ENCODE assay signal across 8 cellular contexts in genomic region chr9:33391111-33391771, GRCh38. TPM values are rescaled to one million over a fixed set of nuclear protein-coding genes. Genes with fewer than 3 reads are reported as not detected.
DNase-seq lines count a peak whose midpoint lies in the region; TF ChIP-seq lines count a peak whose summit lies in the region.
"Not testable (repeated sequence)": the region's sequence is repeated elsewhere in the genome, so short reads cannot be mapped to it uniquely, and the experiment has no call there.

No MANE protein-coding gene starts in this region.

- TF ChIP-seq CTCF in BJ (IDR thresholded peaks at IDR 0.05; ENCODE audit: insufficient read depth, low read depth, low read length); HFF-Myc (IDR thresholded peaks at IDR 0.05; ENCODE audit: low read depth, low read length, missing control alignments): not testable (repeated sequence)

- POLR2A ChIA-PET in BJ (lab: Charles Lee), result not testable (repeated sequence)

- CTCF ChIA-PET in BJ (lab: Yijun Ruan, JAX), result interaction anchor here (0.6 to 2.5 kb wide), 4 partner anchors 14 to 76 kb away, joined by 3 to 11 read pairs (median 8); no protein-coding TSS in a partner anchor

- DNase-seq in BJ (ENCODE audit: low read depth) (peak; percentile 68), HFF-Myc (ENCODE audit: extremely low read depth, low read depth) (peak; percentile 92), NCI-H446 (lab: John Stamatoyannopoulos, UW) (peak; percentile 38 to 71), amniotic epithelial cell (ENCODE audit: low read depth) (peak; percentile 98), epidermal melanocyte (ENCODE audit: insufficient read length, low spot score) (peak; percentile 79), inferior parietal cortex (ENCODE audit: extremely low spot score) (peak; percentile 48), non-pigmented ciliary epithelial cell (ENCODE audit: low read depth) (peak; percentile 38), superior temporal gyrus (ENCODE audit: extremely low spot score) (peak; percentile 51)

- not testable (repeated sequence) for H3K27me3 ChIP-seq in BJ (ENCODE audit: control insufficient read depth, insufficient read depth, low read length)

- H3K4me3 ChIP-seq in BJ (ENCODE audit: low read depth, low read length); HFF-Myc (replicated peaks; ENCODE audit: low read depth, low read length): not testable (repeated sequence)

- not testable (repeated sequence) for H3K36me3 ChIP-seq in BJ (ENCODE audit: control insufficient read depth, insufficient read depth, low read length)

RNA-seq across cellular contexts. Expression of gene AQP7, which starts 11.1 kb away (rescaled TPM):
- not detected in 2 replicates for polyA plus RNA-seq in BJ (2011; rRNA removed)
- polyA minus RNA-seq in BJ (2011; rRNA and poly(A)+ RNA removed), result not detected in 2 replicates

RNA-seq across cellular contexts. Expression of gene AQP3, which starts 56.2 kb away (rescaled TPM):
- 0.40 and 0.47 TPM in 2 replicates for polyA plus RNA-seq in BJ (2011; rRNA removed)
- 0.43 TPM in 1 of 2 replicates, not detected in the other for polyA minus RNA-seq in BJ (2011; rRNA and poly(A)+ RNA removed)

Comparison
In these comparisons a context has a peak if more than half of its experiments do, and no peak if none do; other contexts are left out.
1. DNase-seq: peak in every context shown above with its lines; median percentile 98 in amniotic epithelial cell; 92 in HFF-Myc; 79 in epidermal melanocyte; 68 in BJ; 54 in NCI-H446; 51 in superior temporal gyrus; 48 in inferior parietal cortex; 38 in non-pigmented ciliary epithelial cell.